Comparison of ENCODE assay signal across 8 cellular contexts in genomic region chr20:14838663-14839650, GRCh38.
A peak's percentile ranks its signal among the peaks of the same experiment; 100 is the strongest.
DNase-seq lines count a peak whose midpoint lies in the region; ATAC-seq and TF ChIP-seq lines count a peak whose summit lies in the region.

No MANE protein-coding gene starts in this region.

- POLR2A ChIA-PET in Caco-2 (lab: Charles Lee): interaction anchor here (0.6 kb wide), 1 partner anchor 93 kb away, joined by 3 read pairs; no protein-coding TSS in a partner anchor

- no peaks in the 10 kb centered on the region for H3K9me2 ChIP-seq in GM23248 (ENCODE audit: insufficient read depth)

- no peak overlapping the region for H4K8ac ChIP-seq in mesendoderm (ENCODE audit: low read depth, low read length)

- H2BK120ac ChIP-seq in mesendoderm (ENCODE audit: low read depth, low read length): no peak overlapping the region

- H2BK15ac ChIP-seq in mesendoderm (replicated peaks; ENCODE audit: low read depth): no peak overlapping the region

- no peak overlapping the region for H3K18ac ChIP-seq in mesendoderm (ENCODE audit: low read length)

- in situ Hi-C loops in GM23248 (cut with MboI): no loop called here

- H3K4me1 ChIP-seq in GM23248 (ENCODE audit: insufficient read depth): no peaks in the 10 kb centered on the region
- H3K4me1 ChIP-seq in mesendoderm (ENCODE audit: control insufficient read depth, low read depth, low read length): no peaks in the 10 kb centered on the region
- H3K4me1 ChIP-seq in Caco-2: no peaks in the 10 kb centered on the region

- no peaks in the 10 kb centered on the region for H3K79me2 ChIP-seq in GM23248 (ENCODE audit: insufficient read depth)
- no peaks in the 10 kb centered on the region for H3K79me2 ChIP-seq in mesendoderm (ENCODE audit: control insufficient read depth, insufficient read depth, low read length)

- no peak for TF ChIP-seq CTCF in foreskin fibroblast (IDR thresholded peaks at IDR 0.05; ENCODE audit: low read depth, low read length)
- TF ChIP-seq CTCF in Caco-2 (IDR thresholded peaks at IDR 0.05; ENCODE audit: insufficient read depth in 1 of 2, low read depth in 1 of 2, low read length in 1 of 2, severe bottlenecking in 1 of 2, unreplicated experiment in 1 of 2): no peak

- no TSS peak for BruUV-seq in Caco-2 (replicated peaks; lab: Mats Ljungman, UMichigan)

- H3K9ac ChIP-seq in GM23248: no peak overlapping the region
- H3K9ac ChIP-seq in mesendoderm (ENCODE audit: low read length): no peak overlapping the region

- no peaks in the 10 kb centered on the region for H3K9me3 ChIP-seq in GM23248 (ENCODE audit: low read depth)
- H3K9me3 ChIP-seq in Caco-2: no peaks in the 10 kb centered on the region

- DNase-seq in GM23248 (peak; percentile 3), foreskin fibroblast (peak; percentile 65 to 85), mesendoderm (no peak), Caco-2 (no peak)
- DNase-seq in activated CD8-positive, alpha-beta memory T cell treated with anti-CD3 and anti-CD28 coated beads for 24 hours: no peak

- H3K4me3 Mint-ChIP-seq in Caco-2 (ENCODE audit: unreplicated experiment): no peak overlapping the region

- no peak overlapping the region for H2BK5ac ChIP-seq in mesendoderm (ENCODE audit: low read length)

- CTCF ChIA-PET in Caco-2 (lab: Charles Lee): no interaction called here

- no peak overlapping the region for H4K5ac ChIP-seq in mesendoderm (ENCODE audit: low read length)

- H3K27me3 Mint-ChIP-seq in Caco-2 (ENCODE audit: insufficient read depth, unreplicated experiment): no peaks in the 10 kb centered on the region

- no peaks in the 10 kb centered on the region for H3K36me3 Mint-ChIP-seq in Caco-2 (ENCODE audit: insufficient read depth, unreplicated experiment)

- no peaks in the 10 kb centered on the region for H3K79me1 ChIP-seq in mesendoderm (ENCODE audit: low read length)

- no peaks in the 10 kb centered on the region for H3K4me1 Mint-ChIP-seq in Caco-2 (ENCODE audit: low read depth, unreplicated experiment)

- H3K36me3 ChIP-seq in GM23248 (ENCODE audit: low read depth) (no peaks in the 10 kb centered on the region), mesendoderm (ENCODE audit: control insufficient read depth, insufficient read depth, low read length) (no peaks in the 10 kb centered on the region), Caco-2 (ENCODE audit: control insufficient read depth, insufficient read depth, low read length) (no peaks in the 10 kb centered on the region)

- H3F3A ChIP-seq in GM23248 (ENCODE audit: insufficient read depth): no peaks in the 10 kb centered on the region

- 56 to 65% methylated on average over 7 of the region's 7 CpGs for WGBS in GM23248 (ENCODE audit: low coverage in 1 of 2, low lambda C conversion rate in 2 of 2, missing lambda C conversion rate in 2 of 2), 2 experiments
- no CpG with 5 or more reads among the region's 7 CpGs for WGBS in mesendoderm (ENCODE audit: extremely low coverage, insufficient coverage, low lambda C conversion rate)

- H3K27me3 ChIP-seq in GM23248 (replicated peaks; ENCODE audit: insufficient read depth): no peaks in the 10 kb centered on the region
- no peaks in the 10 kb centered on the region for H3K27me3 ChIP-seq in mesendoderm (ENCODE audit: insufficient read depth, low read length, poor library complexity)
- H3K27me3 ChIP-seq in Caco-2 (replicated peaks; ENCODE audit: control insufficient read depth, insufficient read depth, low read length): no peaks in the 10 kb centered on the region

- H3K4me3 ChIP-seq in GM23248: no peak overlapping the region
- H3K4me3 ChIP-seq in foreskin fibroblast (ENCODE audit: low read depth in 1 of 2, low read length in 2 of 2): no peak overlapping the region
- no peak overlapping the region for H3K4me3 ChIP-seq in mesendoderm (ENCODE audit: low read length)
- no peak overlapping the region for H3K4me3 ChIP-seq in Caco-2 (ENCODE audit: low read depth, low read length)

- no peak overlapping the region for H3K56ac ChIP-seq in mesendoderm (ENCODE audit: low read length)

- H3K9me3 Mint-ChIP-seq in Caco-2 (ENCODE audit: unreplicated experiment): no peaks in the 10 kb centered on the region

- H3K23ac ChIP-seq in mesendoderm (ENCODE audit: low read length): no peak overlapping the region

- ATAC-seq in GM18508 (IDR thresholded peaks at IDR 0.05; ENCODE audit: insufficient read depth, unreplicated experiment) (peak; percentile 93), HG03575 (IDR thresholded peaks at IDR 0.05; ENCODE audit: extremely low read depth, insufficient number of reproducible peaks, low FRiP score, unreplicated experiment) (peak; percentile 44), HG03095 (IDR thresholded peaks at IDR 0.05; ENCODE audit: unreplicated experiment) (no peak)

- H3K27ac ChIP-seq in GM23248 (no peak overlapping the region), mesendoderm (ENCODE audit: low read depth, low read length) (no peak overlapping the region)

- H3K27ac Mint-ChIP-seq in Caco-2 (ENCODE audit: unreplicated experiment): no peak overlapping the region

- H2AFZ ChIP-seq in GM23248: no peak overlapping the region

- intact Hi-C loops in Caco-2 (cut with micrococcal nuclease; ENCODE audit: unreplicated experiment): no loop called here

- H4K20me1 ChIP-seq in GM23248 (ENCODE audit: insufficient read depth): no peaks in the 10 kb centered on the region

- no peak overlapping the region for H2AK5ac ChIP-seq in mesendoderm (ENCODE audit: low read length)

- H3K4me2 ChIP-seq in GM23248 (ENCODE audit: unreplicated experiment) (no peak overlapping the region), mesendoderm (ENCODE audit: low read length) (no peak overlapping the region)

- H3K4ac ChIP-seq in mesendoderm (ENCODE audit: low read depth, low read length): no peak overlapping the region

Comparison
In these comparisons a context has a peak if more than half of its experiments do, and no peak if none do; other contexts are left out.
1. DNase-seq: peak in GM23248 (single experiment) and foreskin fibroblast (2 of 2); none in mesendoderm (single experiment), Caco-2 (0 of 2) and activated CD8-positive, alpha-beta memory T cell treated with anti-CD3 and anti-CD28 coated beads for 24 hours (single experiment).